In the genomic region with DNA sequence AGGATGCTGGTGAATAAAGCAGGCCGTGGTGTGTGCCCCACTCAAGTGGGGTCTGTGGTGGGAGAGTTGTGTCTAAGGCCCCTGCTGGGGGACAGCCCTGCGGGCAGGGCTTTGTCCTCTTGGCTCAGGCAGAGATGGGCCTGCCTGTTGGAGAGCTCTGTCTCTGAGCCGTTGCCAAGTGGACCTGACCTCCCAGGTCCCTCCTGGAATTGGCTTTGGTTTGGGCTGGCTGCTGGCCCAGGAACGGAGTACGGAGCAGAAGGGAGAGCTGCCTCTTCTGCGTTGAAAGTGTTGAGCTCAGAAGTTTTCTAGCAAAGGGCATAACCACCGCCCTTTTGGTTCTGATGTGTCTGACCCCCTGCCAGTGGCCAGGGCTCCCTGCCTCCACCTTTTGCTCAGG, we compare ENCODE assay signal across 1 cellular context.
A peak's percentile ranks its signal among the peaks of the same experiment; 100 is the strongest.
TF ChIP-seq lines count a peak whose summit lies in the region.

No MANE protein-coding gene starts in this region.

TF ChIP-seq in liver, 16 proteins besides CTCF, POLR2A, EP300 and RAD21 (continued from another document):
- TF ChIP-seq, protein P1, sequence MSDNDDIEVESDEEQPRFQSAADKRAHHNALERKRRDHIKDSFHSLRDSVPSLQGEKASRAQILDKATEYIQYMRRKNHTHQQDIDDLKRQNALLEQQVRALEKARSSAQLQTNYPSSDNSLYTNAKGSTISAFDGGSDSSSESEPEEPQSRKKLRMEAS (IDR thresholded peaks at IDR 0.05) = no peak
- TF ChIP-seq JUND (IDR thresholded peaks at IDR 0.05) (peak in 1 of 2 donors; percentile 39), RXRA (IDR thresholded peaks at IDR 0.05) (peak; percentile 76 to 77), HNF4G (IDR thresholded peaks at IDR 0.05) (peak; percentile 50), GABPA (IDR thresholded peaks at IDR 0.05 in 1 of 2, conservative IDR thresholded peaks at IDR 0.05 in 1 of 2) (no peak), EGR1 (IDR thresholded peaks at IDR 0.05; ENCODE audit: low read depth in 2 of 2) (no peak), NR2F2 (IDR thresholded peaks at IDR 0.05) (peak; percentile 42), FOXA2 (IDR thresholded peaks at IDR 0.05) (no peak), SP1 (IDR thresholded peaks at IDR 0.05) (peak; percentile 73), FOXA1 (IDR thresholded peaks at IDR 0.05) (no peak), HNF4A (conservative IDR thresholded peaks at IDR 0.05) (peak; percentile 92)
- TF ChIP-seq, protein P2, sequence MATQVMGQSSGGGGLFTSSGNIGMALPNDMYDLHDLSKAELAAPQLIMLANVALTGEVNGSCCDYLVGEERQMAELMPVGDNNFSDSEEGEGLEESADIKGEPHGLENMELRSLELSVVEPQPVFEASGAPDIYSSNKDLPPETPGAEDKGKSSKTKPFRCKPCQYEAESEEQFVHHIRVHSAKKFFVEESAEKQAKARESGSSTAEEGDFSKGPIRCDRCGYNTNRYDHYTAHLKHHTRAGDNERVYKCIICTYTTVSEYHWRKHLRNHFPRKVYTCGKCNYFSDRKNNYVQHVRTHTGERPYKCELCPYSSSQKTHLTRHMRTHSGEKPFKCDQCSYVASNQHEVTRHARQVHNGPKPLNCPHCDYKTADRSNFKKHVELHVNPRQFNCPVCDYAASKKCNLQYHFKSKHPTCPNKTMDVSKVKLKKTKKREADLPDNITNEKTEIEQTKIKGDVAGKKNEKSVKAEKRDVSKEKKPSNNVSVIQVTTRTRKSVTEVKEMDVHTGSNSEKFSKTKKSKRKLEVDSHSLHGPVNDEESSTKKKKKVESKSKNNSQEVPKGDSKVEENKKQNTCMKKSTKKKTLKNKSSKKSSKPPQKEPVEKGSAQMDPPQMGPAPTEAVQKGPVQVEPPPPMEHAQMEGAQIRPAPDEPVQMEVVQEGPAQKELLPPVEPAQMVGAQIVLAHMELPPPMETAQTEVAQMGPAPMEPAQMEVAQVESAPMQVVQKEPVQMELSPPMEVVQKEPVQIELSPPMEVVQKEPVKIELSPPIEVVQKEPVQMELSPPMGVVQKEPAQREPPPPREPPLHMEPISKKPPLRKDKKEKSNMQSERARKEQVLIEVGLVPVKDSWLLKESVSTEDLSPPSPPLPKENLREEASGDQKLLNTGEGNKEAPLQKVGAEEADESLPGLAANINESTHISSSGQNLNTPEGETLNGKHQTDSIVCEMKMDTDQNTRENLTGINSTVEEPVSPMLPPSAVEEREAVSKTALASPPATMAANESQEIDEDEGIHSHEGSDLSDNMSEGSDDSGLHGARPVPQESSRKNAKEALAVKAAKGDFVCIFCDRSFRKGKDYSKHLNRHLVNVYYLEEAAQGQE (IDR thresholded peaks at IDR 0.05) = peak; percentile 34
